Comparison of ENCODE assay signal across 1 cellular context in the genomic region with DNA sequence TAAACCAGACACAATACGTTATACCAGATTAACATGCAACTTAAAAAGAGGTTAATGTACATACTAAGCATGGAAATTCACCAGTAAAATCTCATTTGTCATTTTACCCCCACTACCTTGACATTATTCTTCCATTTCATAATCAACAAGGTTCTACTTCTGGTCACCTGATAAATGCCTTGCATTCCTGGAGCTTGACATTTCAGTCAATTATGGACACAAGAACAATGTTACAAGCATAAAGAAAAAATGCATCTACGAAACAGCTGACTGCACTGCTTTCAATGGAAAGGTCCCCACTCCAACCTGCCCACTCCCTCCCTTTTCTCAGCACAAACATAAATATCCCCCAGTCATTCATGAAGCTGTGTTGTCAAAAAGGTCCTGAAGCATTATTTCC.
TF ChIP-seq lines count a peak whose summit lies in the region.

No MANE protein-coding gene starts in this region.

TF ChIP-seq in GM23338, 12 proteins besides CTCF, POLR2A, EP300 and RAD21 (continued from another document):
- TF ChIP-seq, protein P1, sequence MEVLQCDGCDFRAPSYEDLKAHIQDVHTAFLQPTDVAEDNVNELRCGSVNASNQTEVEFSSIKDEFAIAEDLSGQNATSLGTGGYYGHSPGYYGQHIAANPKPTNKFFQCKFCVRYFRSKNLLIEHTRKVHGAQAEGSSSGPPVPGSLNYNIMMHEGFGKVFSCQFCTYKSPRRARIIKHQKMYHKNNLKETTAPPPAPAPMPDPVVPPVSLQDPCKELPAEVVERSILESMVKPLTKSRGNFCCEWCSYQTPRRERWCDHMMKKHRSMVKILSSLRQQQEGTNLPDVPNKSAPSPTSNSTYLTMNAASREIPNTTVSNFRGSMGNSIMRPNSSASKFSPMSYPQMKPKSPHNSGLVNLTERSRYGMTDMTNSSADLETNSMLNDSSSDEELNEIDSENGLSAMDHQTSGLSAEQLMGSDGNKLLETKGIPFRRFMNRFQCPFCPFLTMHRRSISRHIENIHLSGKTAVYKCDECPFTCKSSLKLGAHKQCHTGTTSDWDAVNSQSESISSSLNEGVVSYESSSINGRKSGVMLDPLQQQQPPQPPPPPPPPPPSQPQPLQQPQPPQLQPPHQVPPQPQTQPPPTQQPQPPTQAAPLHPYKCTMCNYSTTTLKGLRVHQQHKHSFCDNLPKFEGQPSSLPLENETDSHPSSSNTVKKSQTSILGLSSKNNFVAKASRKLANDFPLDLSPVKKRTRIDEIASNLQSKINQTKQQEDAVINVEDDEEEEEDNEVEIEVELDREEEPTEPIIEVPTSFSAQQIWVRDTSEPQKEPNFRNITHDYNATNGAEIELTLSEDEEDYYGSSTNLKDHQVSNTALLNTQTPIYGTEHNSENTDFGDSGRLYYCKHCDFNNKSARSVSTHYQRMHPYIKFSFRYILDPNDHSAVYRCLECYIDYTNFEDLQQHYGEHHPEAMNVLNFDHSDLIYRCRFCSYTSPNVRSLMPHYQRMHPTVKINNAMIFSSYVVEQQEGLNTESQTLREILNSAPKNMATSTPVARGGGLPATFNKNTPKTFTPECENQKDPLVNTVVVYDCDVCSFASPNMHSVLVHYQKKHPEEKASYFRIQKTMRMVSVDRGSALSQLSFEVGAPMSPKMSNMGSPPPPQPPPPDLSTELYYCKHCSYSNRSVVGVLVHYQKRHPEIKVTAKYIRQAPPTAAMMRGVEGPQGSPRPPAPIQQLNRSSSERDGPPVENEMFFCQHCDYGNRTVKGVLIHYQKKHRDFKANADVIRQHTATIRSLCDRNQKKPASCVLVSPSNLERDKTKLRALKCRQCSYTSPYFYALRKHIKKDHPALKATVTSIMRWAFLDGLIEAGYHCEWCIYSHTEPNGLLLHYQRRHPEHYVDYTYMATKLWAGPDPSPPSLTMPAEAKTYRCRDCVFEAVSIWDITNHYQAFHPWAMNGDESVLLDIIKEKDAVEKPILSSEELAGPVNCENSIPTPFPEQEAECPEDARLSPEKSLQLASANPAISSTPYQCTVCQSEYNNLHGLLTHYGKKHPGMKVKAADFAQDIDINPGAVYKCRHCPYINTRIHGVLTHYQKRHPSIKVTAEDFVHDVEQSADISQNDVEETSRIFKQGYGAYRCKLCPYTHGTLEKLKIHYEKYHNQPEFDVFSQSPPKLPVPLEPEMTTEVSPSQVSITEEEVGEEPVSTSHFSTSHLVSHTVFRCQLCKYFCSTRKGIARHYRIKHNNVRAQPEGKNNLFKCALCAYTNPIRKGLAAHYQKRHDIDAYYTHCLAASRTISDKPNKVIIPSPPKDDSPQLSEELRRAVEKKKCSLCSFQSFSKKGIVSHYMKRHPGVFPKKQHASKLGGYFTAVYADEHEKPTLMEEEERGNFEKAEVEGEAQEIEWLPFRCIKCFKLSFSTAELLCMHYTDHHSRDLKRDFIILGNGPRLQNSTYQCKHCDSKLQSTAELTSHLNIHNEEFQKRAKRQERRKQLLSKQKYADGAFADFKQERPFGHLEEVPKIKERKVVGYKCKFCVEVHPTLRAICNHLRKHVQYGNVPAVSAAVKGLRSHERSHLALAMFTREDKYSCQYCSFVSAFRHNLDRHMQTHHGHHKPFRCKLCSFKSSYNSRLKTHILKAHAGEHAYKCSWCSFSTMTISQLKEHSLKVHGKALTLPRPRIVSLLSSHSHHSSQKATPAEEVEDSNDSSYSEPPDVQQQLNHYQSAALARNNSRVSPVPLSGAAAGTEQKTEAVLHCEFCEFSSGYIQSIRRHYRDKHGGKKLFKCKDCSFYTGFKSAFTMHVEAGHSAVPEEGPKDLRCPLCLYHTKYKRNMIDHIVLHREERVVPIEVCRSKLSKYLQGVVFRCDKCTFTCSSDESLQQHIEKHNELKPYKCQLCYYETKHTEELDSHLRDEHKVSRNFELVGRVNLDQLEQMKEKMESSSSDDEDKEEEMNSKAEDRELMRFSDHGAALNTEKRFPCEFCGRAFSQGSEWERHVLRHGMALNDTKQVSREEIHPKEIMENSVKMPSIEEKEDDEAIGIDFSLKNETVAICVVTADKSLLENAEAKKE (CRISPR knock-in tag; IDR thresholded peaks at IDR 0.05) = no peak
- TF ChIP-seq POLR2AphosphoS5 (IDR thresholded peaks at IDR 0.05; ENCODE audit: low read depth) (no peak), CREB1 (CRISPR knock-in tag; IDR thresholded peaks at IDR 0.05; ENCODE audit: low read depth) (no peak), EZH2phosphoT487 (IDR thresholded peaks at IDR 0.05; ENCODE audit: unreplicated experiment) (no peak), NANOG (IDR thresholded peaks at IDR 0.05; ENCODE audit: borderline replicate concordance) (no peak), EZH2 (IDR thresholded peaks at IDR 0.05; ENCODE audit: low read depth, unreplicated experiment) (no peak), ZNF114 (CRISPR knock-in tag; IDR thresholded peaks at IDR 0.05) (no peak), STAT1 (IDR thresholded peaks at IDR 0.05; ENCODE audit: unreplicated experiment) (no peak), ZNF331 (CRISPR knock-in tag; IDR thresholded peaks at IDR 0.05; ENCODE audit: low read depth) (no peak)
